ENCODE assay signal across 8 cellular contexts in the genomic region with DNA sequence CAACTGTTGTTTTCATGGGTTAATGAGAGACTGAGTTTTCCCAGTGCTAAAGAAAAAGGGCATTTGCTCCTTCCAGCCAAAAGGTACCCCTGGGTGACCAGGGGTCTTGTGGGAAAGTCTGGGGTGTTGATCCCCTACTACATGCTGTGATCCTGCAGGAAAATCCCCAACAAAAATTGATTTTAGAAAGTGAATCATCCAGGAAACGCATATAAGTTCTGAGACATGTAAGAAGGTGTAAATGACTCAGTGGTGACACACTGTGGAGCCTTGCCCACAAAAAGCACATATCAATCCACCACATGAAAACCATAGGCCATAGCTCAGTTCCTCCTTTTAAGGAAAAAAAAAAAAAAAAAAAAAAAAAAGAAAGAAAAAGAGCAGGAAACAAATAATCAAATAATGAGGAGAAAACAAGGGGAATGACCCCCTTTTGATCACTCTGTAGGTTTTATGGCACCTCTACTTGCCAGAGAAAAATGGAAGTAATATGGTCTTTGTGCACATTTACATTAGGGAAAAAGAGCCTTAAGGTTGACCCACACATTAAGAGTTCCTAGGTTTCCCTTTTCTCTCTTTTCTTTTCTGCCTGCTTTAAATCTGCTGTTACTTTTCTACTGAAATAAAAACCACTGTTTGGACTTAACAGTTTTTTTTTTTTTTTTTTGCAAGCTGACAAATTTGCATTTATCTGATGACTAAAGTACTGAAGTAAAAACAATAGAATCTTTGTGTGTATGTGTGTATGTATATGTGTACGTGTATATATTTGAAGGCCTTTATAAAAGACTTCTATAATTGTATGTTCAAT.
A peak's percentile ranks its signal among the peaks of the same experiment; 100 is the strongest.
DNase-seq lines count a peak whose midpoint lies in the region; ATAC-seq, FAIRE-seq and TF ChIP-seq lines count a peak whose summit lies in the region.

No MANE protein-coding gene starts in this region.

- TF ChIP-seq CTCF in fibroblast of villous mesenchyme (IDR thresholded peaks at IDR 0.05; ENCODE audit: insufficient read depth, low read depth, low read length) (no peak), vagina (IDR thresholded peaks at IDR 0.05) (no peak), adrenal gland (IDR thresholded peaks at IDR 0.05) (no peak)

- H3K9me3 ChIP-seq in vagina (no peaks in the 10 kb centered on the region), adrenal gland (replicated peaks in 1 of 3) (no peaks in the 10 kb centered on the region)

- DNase-seq in H54 (ENCODE audit: insufficient read length, low spot score) (peak; percentile 19), LoVo (ENCODE audit: low spot score) (peak; percentile 18), fibroblast of villous mesenchyme (ENCODE audit: low read depth) (peak; percentile 23), vagina (ENCODE audit: extremely low spot score in 2 of 2) (no peak), NCI-H748 (lab: John Stamatoyannopoulos, UW; ENCODE audit: unreplicated experiment) (no peak), adrenal gland (no peak), caudate nucleus (lab: John Stamatoyannopoulos, UW) (no peak)

- FAIRE-seq in H54 (lab: Jason Lieb, UNC), result peak; percentile 92

- intact Hi-C loops in vagina (cut with DNase I) (no loop called here), adrenal gland (cut with DNase I) (no loop called here)

- H3K36me3 ChIP-seq in vagina (no peaks in the 10 kb centered on the region), adrenal gland (replicated peaks in 1 of 2) (no peaks in the 10 kb centered on the region)

- no peaks in the 10 kb centered on the region for H3K27me3 ChIP-seq in vagina
- no peaks in the 10 kb centered on the region for H3K27me3 ChIP-seq in adrenal gland

- H3K4me3 ChIP-seq in fibroblast of villous mesenchyme (ENCODE audit: low read depth, low read length), result no peak overlapping the region
- no peak overlapping the region for H3K4me3 ChIP-seq in vagina
- H3K4me3 ChIP-seq in adrenal gland, result no peak overlapping the region

- TF ChIP-seq POLR2A in H54 (IDR thresholded peaks at IDR 0.05; ENCODE audit: low read depth, low read length) (no peak), vagina (IDR thresholded peaks at IDR 0.05) (no peak), adrenal gland (IDR thresholded peaks at IDR 0.05) (no peak)

- ATAC-seq in GM18511 (IDR thresholded peaks at IDR 0.05; ENCODE audit: unreplicated experiment), result peak; percentile 100

- H3K4me1 ChIP-seq in vagina, result no peaks in the 10 kb centered on the region
- no peaks in the 10 kb centered on the region for H3K4me1 ChIP-seq in adrenal gland (replicated peaks in 1 of 2)

- H3K27ac ChIP-seq in vagina (no peak overlapping the region), adrenal gland (no peak overlapping the region), caudate nucleus (ENCODE audit: low read depth, low read length) (no peak overlapping the region)

- WGBS in adrenal gland, 4 donors, result 43 to 61% (median 57%) methylated on average over 2 of the region's 2 CpGs

Comparison
In these comparisons a context has a peak if more than half of its experiments do, and no peak if none do; other contexts are left out.
1. DNase-seq: peak in H54 (single experiment), LoVo (single experiment) and fibroblast of villous mesenchyme (single experiment); none in vagina (0 of 2), NCI-H748 (single experiment), adrenal gland (0 of 7) and caudate nucleus (0 of 61).